30 cellular contexts compared by ENCODE assay signal in the genomic region with DNA sequence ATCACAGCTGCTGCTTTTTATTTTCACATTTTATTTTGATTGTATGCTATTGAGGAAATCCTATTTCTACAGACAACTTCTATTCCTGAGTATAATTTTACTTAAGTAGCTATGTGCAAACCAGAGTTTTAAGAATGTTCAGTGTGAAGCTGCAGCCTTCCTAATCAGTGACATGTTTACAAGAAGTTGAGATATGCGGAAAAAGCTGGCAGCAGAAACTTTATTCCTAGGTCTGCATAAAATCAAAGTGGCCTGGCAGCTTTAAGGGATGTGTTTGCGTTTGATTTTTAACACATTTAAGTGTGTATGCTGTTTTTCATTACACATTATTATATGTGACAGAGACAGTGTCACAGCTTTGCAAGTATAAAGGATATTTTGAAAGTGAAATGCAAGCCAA. TPM values are rescaled to one million over a fixed set of nuclear protein-coding genes. Genes with fewer than 3 reads are reported as not detected.
"Had no signal": no experiment of that assay in that cellular context is flagged by ENCODE, and none has a peak within 500 bp of the region (broad histone marks: within the 10 kb centered on the region; RNA-seq: fewer than 3 reads in every experiment).

No MANE protein-coding gene starts in this region.

- DNase-seq: activated CD4-positive, alpha-beta T cell treated with anti-CD3 and anti-CD28 coated beads for 36 hours; activated CD4-positive, alpha-beta T cell treated with anti-CD3 and anti-CD28 coated beads, Interleukin-2, amount 50 U/mL, for 1 hour; activated CD8-positive, alpha-beta memory T cell treated with anti-CD3 and anti-CD28 coated beads, Interleukin-2, amount 50 U/mL, for 4 hours; activated CD8-positive, alpha-beta T cell treated with anti-CD3 and anti-CD28 coated beads for 36 hours; activated naive CD4-positive, alpha-beta T cell treated with anti-CD3 and anti-CD28 coated beads, Interleukin-2, amount 50 U/mL, for 16 hours; activated naive CD8-positive, alpha-beta T cell treated with anti-CD3 and anti-CD28 coated beads, Interleukin-2, amount 10 ng/mL, durations not matched to agents 7 days and 5 days; adrenal gland; aorta; KG1; MG63; MV-4-11; NCI-H1092 treated with DMSO at 0.1 percent for 48 hours; NCI-H1417 treated with DMSO at 0.1 percent for 48 hours; NCI-H1694; NCI-H2029 treated with DMSO at 0.1 percent for 48 hours; NCI-H345; NCI-H510A; NCI-H69; NK-92 treated with Interleukin-12 subunit alpha and Interleukin-12 subunit beta, amount 100 ng/mL, for 24 hours; OCI-M1; Right ventricle myocardium superior; RPMI8226; SJCRH30; T-helper 1 cell had no signal

- H3K27me3 ChIP-seq: adrenal gland, MG63, SJCRH30 had no signal

- FAIRE-seq: bronchial epithelial cell had no signal

- H3K9me3 ChIP-seq: adrenal gland, MG63, SJCRH30 had no signal

- H3K4me3 ChIP-seq: adrenal gland, MG63, SJCRH30 had no signal

- ATAC-seq: activated CD4-positive, alpha-beta T cell treated with anti-CD3 and anti-CD28 coated beads for 36 hours; activated CD8-positive, alpha-beta T cell treated with anti-CD3 and anti-CD28 coated beads for 36 hours; Panc1 had no signal

- H3K27ac ChIP-seq: adrenal gland, SJCRH30, VCaP had no signal

RNA-seq across cellular contexts. Expression of a gene that starts 29.4 kb away (rescaled TPM):
- total RNA-seq: activated CD4-positive, alpha-beta T cell treated with anti-CD3 and anti-CD28 coated beads for 36 hours; activated CD8-positive, alpha-beta T cell treated with anti-CD3 and anti-CD28 coated beads for 36 hours; activated naive CD8-positive, alpha-beta T cell treated with anti-CD3 and anti-CD28 coated beads, Interleukin-2, amount 10 ng/mL, durations not matched to agents 7 days and 5 days; bronchial epithelial cell; LHCN-M2; Right ventricle myocardium superior; SJCRH30; T-helper 2 cell treated with Interferon-gamma antibody and Interleukin-4, amounts not matched to agents 100 ng/mL and 5 ng/mL, for 36 hours had no signal
- polyA plus RNA-seq: aorta, IgD-negative memory B cell had no signal
